In genomic region chr14:37246427-37246829, GRCh38 we compare ENCODE assay signal across 1 cellular context.
TF ChIP-seq lines count a peak whose summit lies in the region.

No MANE protein-coding gene starts in this region.

TF ChIP-seq in HEK293, 187 proteins besides CTCF, POLR2A, EP300 and RAD21 (continued from another document):
- TF ChIP-seq ZNF518A (tag by site-specific recombination; conservative IDR thresholded peaks at IDR 0.05; ENCODE audit: low read depth) (no peak), FEZF1 (tag by site-specific recombination; IDR thresholded peaks at IDR 0.05) (no peak), OVOL3 (tag by site-specific recombination; IDR thresholded peaks at IDR 0.05) (no peak), ZNF274 (IDR thresholded peaks at IDR 0.05; ENCODE audit: low read length) (no peak), ZNF274 (tag by site-specific recombination; IDR thresholded peaks at IDR 0.05; ENCODE audit: borderline replicate concordance) (no peak), SP7 (tag by site-specific recombination; IDR thresholded peaks at IDR 0.05) (peak; percentile 47; the same call in 1 of the 2 replicates), ZNF549 (tag by site-specific recombination; IDR thresholded peaks at IDR 0.05) (no peak), ZNF654 (tag by site-specific recombination; IDR thresholded peaks at IDR 0.05; ENCODE audit: low read depth) (peak; percentile 85), KLF9 (tag by site-specific recombination; IDR thresholded peaks at IDR 0.05; ENCODE audit: low read depth) (no peak), ZNF513 (tag by site-specific recombination; IDR thresholded peaks at IDR 0.05) (no peak), ZNF175 (tag by site-specific recombination; IDR thresholded peaks at IDR 0.05) (no peak), TCF7L2 (IDR thresholded peaks at IDR 0.05; ENCODE audit: borderline replicate concordance, low read depth, low read length) (no peak), ZNF112 (tag by site-specific recombination; IDR thresholded peaks at IDR 0.05) (no peak), ZNF10 (tag by site-specific recombination; IDR thresholded peaks at IDR 0.05) (no peak), ZNF280C (tag by site-specific recombination; IDR thresholded peaks at IDR 0.05) (no peak), SETDB1 (IDR thresholded peaks at IDR 0.05; ENCODE audit: insufficient read length, low read length) (no peak), PRDM6 (tag by site-specific recombination; IDR thresholded peaks at IDR 0.05) (peak; percentile 22; the same call in 1 of the 2 replicates)
